12 cellular contexts compared by ENCODE assay signal in genomic region chr3:125146601-125147490, GRCh38.
DNase-seq lines count a peak whose midpoint lies in the region; ATAC-seq, FAIRE-seq and TF ChIP-seq lines count a peak whose summit lies in the region.
"Had no signal": no experiment of that assay in that cellular context is flagged by ENCODE, and none has a peak within 500 bp of the region (broad histone marks: within the 10 kb centered on the region; RNA-seq: fewer than 3 reads in every experiment).

No MANE protein-coding gene starts in this region.

- H3K27ac Mint-ChIP-seq in activated naive CD4-positive, alpha-beta T cell treated with anti-CD3 and anti-CD28 coated beads, Interleukin-2, amount 50 U/mL, for 72 hours = peak overlapping the region in 1 of 2 donors; percentile 36

- intact Hi-C loops in esophagus squamous epithelium (cut with DNase I) = loop anchor here (10.0 kb wide), 1 partner anchor 92 kb away; the partner anchor contains the start of gene HEG1
- intact Hi-C loops in pancreas (cut with DNase I) = no loop called here

- H3K36me3 ChIP-seq in esophagus squamous epithelium = no peaks in the 10 kb centered on the region
- H3K36me3 ChIP-seq in pancreas = no peaks in the 10 kb centered on the region
- no peaks in the 10 kb centered on the region for H3K36me3 ChIP-seq in small intestine (ENCODE audit: control insufficient read depth in 2 of 2, insufficient read depth in 2 of 2, low read length in 2 of 2)
- H3K36me3 ChIP-seq: breast epithelium had no signal

- WGBS in esophagus squamous epithelium, 2 donors = 70 to 84% methylated on average over 6 to 11 of the region's 22 CpGs
- WGBS in pancreas, 2 donors = 71 to 75% methylated on average over 22 of the region's 22 CpGs
- 81 to 89% (median 83%) methylated on average over 22 of the region's 22 CpGs for WGBS in small intestine, 3 donors

- peak; percentile 68 for FAIRE-seq in GM12891 (lab: Jason Lieb, UNC)
- FAIRE-seq in pancreas (lab: Jason Lieb, UNC) = no peak
- FAIRE-seq in small intestine (lab: Jason Lieb, UNC) = no peak
- FAIRE-seq: H54 had no signal

- H3K27ac ChIP-seq in esophagus squamous epithelium (peak overlapping the region in 3 of 4 donors; percentile 30 to 79 (median 66)), pancreas (peak overlapping the region in 2 of 4 donors; percentile 37), small intestine (ENCODE audit: low read depth in 1 of 2, low read length in 1 of 2) (peak overlapping the region in 1 of 2 donors; percentile 63)

- no peak overlapping the region for H3K4me3 ChIP-seq in esophagus squamous epithelium
- no peak overlapping the region for H3K4me3 ChIP-seq in pancreas
- H3K4me3 ChIP-seq in small intestine (ENCODE audit: low read depth in 1 of 2, low read length in 2 of 2) = no peak overlapping the region
- H3K4me3 ChIP-seq: breast epithelium had no signal

- TF ChIP-seq POLR2A in GM12891 (IDR thresholded peaks at IDR 0.05; ENCODE audit: low read depth, low read length) (no peak), esophagus squamous epithelium (IDR thresholded peaks at IDR 0.05) (no peak)

- ATAC-seq in pancreas = peak in 3 of 4 donors; percentile 48 to 81 (median 76)
- ATAC-seq in activated naive CD4-positive, alpha-beta T cell treated with anti-CD3 and anti-CD28 coated beads, Interleukin-2, amount 50 U/mL, for 72 hours = no peak

- H3K36me3 Mint-ChIP-seq in activated naive CD4-positive, alpha-beta T cell treated with anti-CD3 and anti-CD28 coated beads, Interleukin-2, amount 50 U/mL, for 72 hours = peaks cover 0 to 10% of the 10 kb centered on the region in 2 donors

- H3K4me1 ChIP-seq in esophagus squamous epithelium = peaks cover 29 to 80% (median 36%) of the 10 kb centered on the region in 3 donors
- no peaks in the 10 kb centered on the region for H3K4me1 ChIP-seq in pancreas
- H3K4me1 ChIP-seq in small intestine (ENCODE audit: control insufficient read depth in 2 of 2, insufficient read depth in 1 of 2, low read depth in 1 of 2, low read length in 1 of 2) = no peaks in the 10 kb centered on the region
- H3K4me1 ChIP-seq: breast epithelium had no signal

- H3K9me3 Mint-ChIP-seq in activated naive CD4-positive, alpha-beta T cell treated with anti-CD3 and anti-CD28 coated beads, Interleukin-2, amount 50 U/mL, for 72 hours = no peaks in the 10 kb centered on the region

- H3K27me3 ChIP-seq in esophagus squamous epithelium (no peaks in the 10 kb centered on the region), pancreas (no peaks in the 10 kb centered on the region), small intestine (ENCODE audit: control insufficient read depth in 2 of 2, insufficient read depth in 2 of 2, low read length in 2 of 2) (no peaks in the 10 kb centered on the region)
- H3K27me3 ChIP-seq: breast epithelium had no signal

- DNase-seq in GM12891 (ENCODE audit: insufficient read length, low spot score) = no peak
- peak; percentile 70 for DNase-seq in KG1 (lab: John Stamatoyannopoulos, UW)
- DNase-seq in esophagus squamous epithelium (lab: John Stamatoyannopoulos, UW) = no peak
- DNase-seq in pancreas = no peak
- no peak for DNase-seq in small intestine
- no peak for DNase-seq in mesenteric fat pad (ENCODE audit: low spot score)
- no peak for DNase-seq in H4 (ENCODE audit: low spot score)
- no peak for DNase-seq in activated naive CD4-positive, alpha-beta T cell treated with anti-CD3 and anti-CD28 coated beads, Interleukin-2, amount 50 U/mL, for 72 hours (ENCODE audit: low spot score in 2 of 2)
- DNase-seq: NCI-H2227 treated with DMSO at 0.1 percent for 48 hours, T-helper 2 cell had no signal

- H3K9me3 ChIP-seq in esophagus squamous epithelium = no peaks in the 10 kb centered on the region
- no peaks in the 10 kb centered on the region for H3K9me3 ChIP-seq in pancreas
- H3K9me3 ChIP-seq in small intestine (ENCODE audit: control insufficient read depth, low read depth) = no peaks in the 10 kb centered on the region
- H3K9me3 ChIP-seq: breast epithelium had no signal

- no peak for TF ChIP-seq CTCF in esophagus squamous epithelium (IDR thresholded peaks at IDR 0.05)
- TF ChIP-seq CTCF in pancreas (IDR thresholded peaks at IDR 0.05) = no peak

TF ChIP-seq in GM12891, 5 proteins besides CTCF, POLR2A, EP300 and RAD21:
- no peak for TF ChIP-seq PAX5 (IDR thresholded peaks at IDR 0.05; ENCODE audit: insufficient read depth, low read length, severe bottlenecking)
- TF ChIP-seq POLR2AphosphoS5 (IDR thresholded peaks at IDR 0.05; ENCODE audit: low read depth, low read length) = no peak
- TF ChIP-seq SPI1 (IDR thresholded peaks at IDR 0.05; ENCODE audit: low read depth, low read length) = peak; percentile 53; the same call in 1 of the 2 replicates

Comparison
In these comparisons a context has a peak if more than half of its experiments do, and no peak if none do; other contexts are left out.
1. ATAC-seq: peak in pancreas (3 of 4); none in activated naive CD4-positive, alpha-beta T cell treated with anti-CD3 and anti-CD28 coated beads, Interleukin-2, amount 50 U/mL, for 72 hours (0 of 2).